19 cellular contexts compared by ENCODE assay signal in the genomic region with DNA sequence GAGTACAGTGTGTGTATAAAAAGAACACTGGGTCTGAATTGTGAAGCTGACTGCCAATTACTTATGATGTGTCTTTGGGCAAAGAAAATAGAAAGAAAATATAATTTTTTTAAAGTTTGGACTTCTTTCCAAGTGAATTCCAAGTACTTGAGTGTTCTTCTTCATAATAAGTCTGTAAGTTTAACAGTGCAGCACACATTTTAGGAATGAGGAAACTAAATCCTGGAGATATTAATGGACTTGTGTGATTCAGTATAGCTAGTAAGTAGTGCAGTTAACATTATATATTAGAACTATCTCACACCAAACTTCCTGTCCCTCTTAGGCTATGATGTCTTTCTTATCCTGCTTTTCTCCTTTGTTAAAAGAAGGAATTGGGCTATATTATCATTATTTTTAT.
"Had no signal": no experiment of that assay in that cellular context is flagged by ENCODE, and none has a peak within 500 bp of the region (broad histone marks: within the 10 kb centered on the region; RNA-seq: fewer than 3 reads in every experiment).

No MANE protein-coding gene starts in this region.

- H3K36me3 ChIP-seq: SJSA1 had no signal

- H3K27me3 ChIP-seq: SJSA1 had no signal

- H3K27ac ChIP-seq: HL-60, SJSA1, SK-N-MC had no signal

- H3K4me1 ChIP-seq: SJSA1 had no signal

- H3K4me3 ChIP-seq: SJSA1, SK-N-MC had no signal

- DNase-seq: KBM-7, NCI-H1092, NCI-H1105 treated with DMSO at 0.1 percent for 48 hours, NCI-H1417 treated with DMSO at 0.1 percent for 48 hours, NCI-H146, NCI-H1694 treated with DMSO at 0.1 percent for 48 hours, NCI-H1930, NCI-H2081, NCI-H2107, NCI-H2227 treated with DMSO at 0.1 percent for 48 hours, NCI-H524, NCI-H526 treated with DMSO at 0.1 percent for 48 hours, NCI-H748 treated with DMSO at 0.1 percent for 48 hours, Right ventricle myocardium superior, RPMI8226, SIG-M5 had no signal
